ENCODE assay signal across 8 cellular contexts in genomic region chrX:40154853-40155616, GRCh38. TPM values are rescaled to one million over a fixed set of nuclear protein-coding genes. Genes with fewer than 3 reads are reported as not detected.
DNase-seq lines count a peak whose midpoint lies in the region; ATAC-seq, FAIRE-seq and TF ChIP-seq lines count a peak whose summit lies in the region.

No MANE protein-coding gene starts in this region.

- intact Hi-C loops in PC-3 (cut with micrococcal nuclease): loop anchor here (2.0 to 5.0 kb wide), 3 partner anchors 63 to 343 kb away; no protein-coding TSS in a partner anchor

- ATAC-seq in PC-3 (no peak), GM21529 (IDR thresholded peaks at IDR 0.05; ENCODE audit: unreplicated experiment) (no peak), HG03457 (IDR thresholded peaks at IDR 0.05; ENCODE audit: unreplicated experiment) (no peak)

- no peaks in the 10 kb centered on the region for H4K20me1 ChIP-seq in PC-3 (ENCODE audit: low read length)

- H3K36me3 ChIP-seq in PC-3 (ENCODE audit: low read depth, low read length) (no peaks in the 10 kb centered on the region), brain microvascular endothelial cell (replicated peaks) (no peaks in the 10 kb centered on the region), kidney epithelial cell (ENCODE audit: control insufficient read depth, insufficient read depth, low read length) (no peaks in the 10 kb centered on the region), stomach smooth muscle (ENCODE audit: control insufficient read depth in 2 of 2, insufficient read depth in 2 of 2, low read length in 2 of 2) (no peaks in the 10 kb centered on the region)

- H3K4me2 ChIP-seq in PC-3 (ENCODE audit: low read length): peak overlapping the region; percentile 99

- H3K27me3 ChIP-seq in PC-3 (ENCODE audit: low read length) (no peaks in the 10 kb centered on the region), brain microvascular endothelial cell (replicated peaks) (no peaks in the 10 kb centered on the region), kidney epithelial cell (ENCODE audit: control insufficient read depth, insufficient read depth, low read length) (peaks cover 52% of the 10 kb centered on the region), stomach smooth muscle (ENCODE audit: control insufficient read depth in 1 of 2, insufficient read depth in 2 of 2, low read length in 2 of 2) (peaks cover 0 to 21% of the 10 kb centered on the region in 2 donors)

- DNase-seq in AG08395 (ENCODE audit: low spot score): peak; percentile 56
- no peak for DNase-seq in GM18507 (ENCODE audit: extremely low spot score, insufficient read length, low read depth)
- DNase-seq in PC-3: peak; percentile 31
- no peak for DNase-seq in brain microvascular endothelial cell
- no peak for DNase-seq in kidney epithelial cell (ENCODE audit: low read depth)

- no peaks in the 10 kb centered on the region for H3K79me2 ChIP-seq in PC-3 (ENCODE audit: low read length)

- peaks cover 22% of the 10 kb centered on the region for H3K4me1 ChIP-seq in PC-3 (ENCODE audit: insufficient read depth, low read length)
- peaks cover 36% of the 10 kb centered on the region for H3K4me1 ChIP-seq in stomach smooth muscle (ENCODE audit: control insufficient read depth, insufficient read depth, low read length)

- BruUV-seq in PC-3 (replicated peaks; lab: Mats Ljungman, UMichigan): no TSS peak

- peak overlapping the region; percentile 79 for H2AFZ ChIP-seq in PC-3 (ENCODE audit: low read length)

- POLR2A ChIA-PET in PC-3 (lab: Charles Lee; ENCODE audit: unreplicated experiment): interaction anchor here (0.6 kb wide), 1 partner anchor 58 kb away, joined by 3 read pairs; no protein-coding TSS in a partner anchor

- no peaks in the 10 kb centered on the region for H3F3A ChIP-seq in PC-3 (ENCODE audit: low read length, unreplicated experiment)

- CTCF ChIA-PET in PC-3 (lab: Charles Lee): no interaction called here

- peak; percentile 29 for FAIRE-seq in GM18507 (lab: Jason Lieb, UNC)

- in situ Hi-C loops in brain microvascular endothelial cell (cut with HindIII; ENCODE audit: low pct_ligation_motif_present, low sequenced_read_pairs): no loop called here

- H3K9me3 ChIP-seq in PC-3 (ENCODE audit: low read length) (no peaks in the 10 kb centered on the region), stomach smooth muscle (ENCODE audit: control insufficient read depth in 2 of 2, low read length in 2 of 2) (no peaks in the 10 kb centered on the region)

- H3K4me3 ChIP-seq in PC-3 (ENCODE audit: low read length): peak overlapping the region; percentile 84
- H3K4me3 ChIP-seq in brain microvascular endothelial cell (ENCODE audit: low read depth, low read length): peak overlapping the region; percentile 48
- peak overlapping the region; percentile 35 for H3K4me3 ChIP-seq in kidney epithelial cell (ENCODE audit: low read depth, low read length)
- H3K4me3 ChIP-seq in stomach smooth muscle (ENCODE audit: low read length in 2 of 2): peak overlapping the region; percentile 53 to 69

- H3K27ac ChIP-seq in PC-3 (ENCODE audit: low read length) (no peak overlapping the region), brain microvascular endothelial cell (no peak overlapping the region), stomach smooth muscle (ENCODE audit: low read length) (no peak overlapping the region)

- H3K9me2 ChIP-seq in PC-3 (replicated peaks; ENCODE audit: low read length): no peaks in the 10 kb centered on the region

- TF ChIP-seq CTCF in PC-3 (conservative IDR thresholded peaks at IDR 0.05; ENCODE audit: low read depth, low read length) (no peak), brain microvascular endothelial cell (IDR thresholded peaks at IDR 0.05; ENCODE audit: low read depth, low read length, missing control alignments) (no peak), kidney epithelial cell (IDR thresholded peaks at IDR 0.05; ENCODE audit: insufficient read depth, low read length, poor library complexity, severe bottlenecking) (no peak)

- H3K9ac ChIP-seq in PC-3 (ENCODE audit: low read length): peak overlapping the region; percentile 3; the same call in 1 of the 2 replicates
- H3K9ac ChIP-seq in stomach smooth muscle (ENCODE audit: low read length in 2 of 2): peak overlapping the region in 1 of 2 donors; percentile 38

RNA-seq across cellular contexts. Expression of gene BCOR, which starts 57.3 kb away (rescaled TPM):
- total RNA-seq in PC-3 (2014; rRNA removed) (21.8 and 41.9 TPM in 2 replicates), kidney epithelial cell (28.5 and 29.5 TPM in 2 replicates)

Comparison
In these comparisons a context has a peak if more than half of its experiments do, and no peak if none do; other contexts are left out.
1. DNase-seq: peak in AG08395 (single experiment) and PC-3 (single experiment); none in GM18507 (single experiment), brain microvascular endothelial cell (single experiment) and kidney epithelial cell (single experiment).
2. Peak in every context shown above with its lines, with median percentiles within 50 percentile points of each other: H3K4me3 ChIP-seq.